8 cellular contexts compared by ENCODE assay signal in genomic region chr15:41917767-41918430, GRCh38. TPM values are rescaled to one million over a fixed set of nuclear protein-coding genes. Genes with fewer than 3 reads are reported as not detected.
DNase-seq lines count a peak whose midpoint lies in the region; ATAC-seq and TF ChIP-seq lines count a peak whose summit lies in the region.

No MANE protein-coding gene starts in this region.

- no peaks in the 10 kb centered on the region for H3K27me3 Mint-ChIP-seq in activated CD8-positive, alpha-beta T cell treated with anti-CD3 and anti-CD28 coated beads, Interleukin-2, amount 10 ng/mL, durations not matched to agents 7 days and 5 days (ENCODE audit: low read depth)
- H3K27me3 Mint-ChIP-seq in activated CD4-positive, alpha-beta T cell treated with anti-CD3 and anti-CD28 coated beads, Interleukin-2, amount 10 ng/mL, durations not matched to agents 7 days and 5 days, result no peaks in the 10 kb centered on the region

- DNase-seq in A172 (ENCODE audit: low spot score) (peak; percentile 78), HT1080 (ENCODE audit: low read depth) (peak; percentile 86), body of pancreas (peak; percentile 69 to 85 (median 82)), islet precursor cell (peak; percentile 65), NCI-H2081 (lab: John Stamatoyannopoulos, UW) (no peak)
- DNase-seq in activated CD8-positive, alpha-beta T cell treated with anti-CD3 and anti-CD28 coated beads, Interleukin-2, amount 10 ng/mL, durations not matched to agents 7 days and 5 days, result no peak
- DNase-seq in activated CD4-positive, alpha-beta T cell treated with anti-CD3 and anti-CD28 coated beads, Interleukin-2, amount 10 ng/mL, durations not matched to agents 7 days and 5 days, result no peak

- H3K27me3 ChIP-seq in body of pancreas, result no peaks in the 10 kb centered on the region

- no peaks in the 10 kb centered on the region for H3K9me3 Mint-ChIP-seq in activated CD8-positive, alpha-beta T cell treated with anti-CD3 and anti-CD28 coated beads, Interleukin-2, amount 10 ng/mL, durations not matched to agents 7 days and 5 days (ENCODE audit: insufficient read depth)
- no peaks in the 10 kb centered on the region for H3K9me3 Mint-ChIP-seq in activated CD4-positive, alpha-beta T cell treated with anti-CD3 and anti-CD28 coated beads, Interleukin-2, amount 10 ng/mL, durations not matched to agents 7 days and 5 days

- H3K36me3 ChIP-seq in body of pancreas (replicated peaks in 1 of 2; ENCODE audit: insufficient read depth in 1 of 2, low read depth in 2 of 2), result no peaks in the 10 kb centered on the region

- no peak overlapping the region for H3K4me3 ChIP-seq in body of pancreas

- TF ChIP-seq CTCF in body of pancreas (IDR thresholded peaks at IDR 0.05), result no peak

- H3K27ac ChIP-seq in body of pancreas, result peak overlapping the region; percentile 83 to 92 (median 86)

- peaks cover 4% of the 10 kb centered on the region for H3K36me3 Mint-ChIP-seq in activated CD8-positive, alpha-beta T cell treated with anti-CD3 and anti-CD28 coated beads, Interleukin-2, amount 10 ng/mL, durations not matched to agents 7 days and 5 days (ENCODE audit: low read depth)
- H3K36me3 Mint-ChIP-seq in activated CD4-positive, alpha-beta T cell treated with anti-CD3 and anti-CD28 coated beads, Interleukin-2, amount 10 ng/mL, durations not matched to agents 7 days and 5 days (ENCODE audit: low read depth), result peaks cover 10% of the 10 kb centered on the region

- peaks cover 94% of the 10 kb centered on the region for H3K4me1 ChIP-seq in body of pancreas

- POLR2A ChIA-PET in activated CD8-positive, alpha-beta T cell treated with anti-CD3 and anti-CD28 coated beads, Interleukin-2, amount 10 ng/mL, durations not matched to agents 7 days and 5 days (lab: Charles Lee), result no interaction called here
- POLR2A ChIA-PET in activated CD4-positive, alpha-beta T cell treated with anti-CD3 and anti-CD28 coated beads, Interleukin-2, amount 10 ng/mL, durations not matched to agents 7 days and 5 days (lab: Charles Lee), result no interaction called here

- CTCF ChIA-PET in activated CD8-positive, alpha-beta T cell treated with anti-CD3 and anti-CD28 coated beads, Interleukin-2, amount 10 ng/mL, durations not matched to agents 7 days and 5 days (lab: Charles Lee), result no interaction called here
- CTCF ChIA-PET in activated CD4-positive, alpha-beta T cell treated with anti-CD3 and anti-CD28 coated beads, Interleukin-2, amount 10 ng/mL, durations not matched to agents 7 days and 5 days (lab: Charles Lee), result interaction anchor here (0.8 kb wide), 1 partner anchor 71 kb away, joined by 3 read pairs; no protein-coding TSS in a partner anchor

- peak in 2 of 3 donors; percentile 40 to 52 for TF ChIP-seq POLR2A in body of pancreas (IDR thresholded peaks at IDR 0.05)

- H3K4me1 Mint-ChIP-seq in activated CD8-positive, alpha-beta T cell treated with anti-CD3 and anti-CD28 coated beads, Interleukin-2, amount 10 ng/mL, durations not matched to agents 7 days and 5 days (ENCODE audit: low read depth), result peaks cover 21% of the 10 kb centered on the region
- peaks cover 32% of the 10 kb centered on the region for H3K4me1 Mint-ChIP-seq in activated CD4-positive, alpha-beta T cell treated with anti-CD3 and anti-CD28 coated beads, Interleukin-2, amount 10 ng/mL, durations not matched to agents 7 days and 5 days

- no peaks in the 10 kb centered on the region for H3K9me3 ChIP-seq in body of pancreas

- no peak overlapping the region for H3K27ac Mint-ChIP-seq in activated CD8-positive, alpha-beta T cell treated with anti-CD3 and anti-CD28 coated beads, Interleukin-2, amount 10 ng/mL, durations not matched to agents 7 days and 5 days
- H3K27ac Mint-ChIP-seq in activated CD4-positive, alpha-beta T cell treated with anti-CD3 and anti-CD28 coated beads, Interleukin-2, amount 10 ng/mL, durations not matched to agents 7 days and 5 days, result no peak overlapping the region

- H3K4me3 Mint-ChIP-seq in activated CD8-positive, alpha-beta T cell treated with anti-CD3 and anti-CD28 coated beads, Interleukin-2, amount 10 ng/mL, durations not matched to agents 7 days and 5 days, result no peak overlapping the region
- no peak overlapping the region for H3K4me3 Mint-ChIP-seq in activated CD4-positive, alpha-beta T cell treated with anti-CD3 and anti-CD28 coated beads, Interleukin-2, amount 10 ng/mL, durations not matched to agents 7 days and 5 days

- ATAC-seq in body of pancreas (peak; percentile 61), HG03097 (IDR thresholded peaks at IDR 0.05; ENCODE audit: low FRiP score, unreplicated experiment) (no peak)
- no peak for ATAC-seq in activated CD8-positive, alpha-beta T cell treated with anti-CD3 and anti-CD28 coated beads, Interleukin-2, amount 10 ng/mL, durations not matched to agents 7 days and 5 days

- WGBS in body of pancreas, 2 donors, result 33 to 39% methylated on average over 10 of the region's 10 CpGs

- intact Hi-C loops in body of pancreas (cut with DNase I), result no loop called here

RNA-seq across cellular contexts. Expression of gene SPTBN5, which starts 24.0 kb away (rescaled TPM):
- total RNA-seq in A172 (2014; rRNA removed; shearing (Covaris generic)), result 0.16 and 0.22 TPM in 2 replicates
- 2.3 and 3.9 TPM in 2 replicates for total RNA-seq in HT1080 (2014; rRNA removed; shearing (Covaris generic))
- polyA plus RNA-seq in HT1080 (2015; cell fraction: cytosol; rRNA removed), result 0.53 and 0.55 TPM in 2 replicates
- 8.3 and 10.4 TPM in 2 replicates for polyA plus RNA-seq in HT1080 (2015; cell fraction: nucleus; rRNA removed)
- 1 to 10 TPM in 1 of 2 donors, under 1 TPM in 1; 0.52 to 3.0 TPM for total RNA-seq in body of pancreas
- under 1 TPM; 0.16 to 0.21 TPM for total RNA-seq in activated CD8-positive, alpha-beta T cell treated with anti-CD3 and anti-CD28 coated beads, Interleukin-2, amount 10 ng/mL, durations not matched to agents 7 days and 5 days
- 1 to 10 TPM; 1.2 to 1.5 TPM for total RNA-seq in activated CD4-positive, alpha-beta T cell treated with anti-CD3 and anti-CD28 coated beads, Interleukin-2, amount 10 ng/mL, durations not matched to agents 7 days and 5 days

RNA-seq across cellular contexts. Expression of gene EHD4, which starts 54.5 kb away (rescaled TPM):
- 15.4 and 15.5 TPM in 2 replicates for total RNA-seq in A172 (2014; rRNA removed; shearing (Covaris generic))
- total RNA-seq in HT1080 (2014; rRNA removed; shearing (Covaris generic)), result 50.9 and 58.9 TPM in 2 replicates
- 66.6 and 72.9 TPM in 2 replicates for polyA plus RNA-seq in HT1080 (2015; cell fraction: cytosol; rRNA removed)
- polyA plus RNA-seq in HT1080 (2015; cell fraction: nucleus; rRNA removed), result 68.7 and 73.4 TPM in 2 replicates
- 10 to 100 TPM; 13.8 to 16.9 TPM for total RNA-seq in body of pancreas
- total RNA-seq in activated CD8-positive, alpha-beta T cell treated with anti-CD3 and anti-CD28 coated beads, Interleukin-2, amount 10 ng/mL, durations not matched to agents 7 days and 5 days, result 1 to 10 TPM; 6.9 to 8.0 TPM
- total RNA-seq in activated CD4-positive, alpha-beta T cell treated with anti-CD3 and anti-CD28 coated beads, Interleukin-2, amount 10 ng/mL, durations not matched to agents 7 days and 5 days, result 10 to 100 TPM; 14.5 TPM

Comparison
In these comparisons a context has a peak if more than half of its experiments do, and no peak if none do; other contexts are left out.
1. DNase-seq: peak in A172 (single experiment), HT1080 (single experiment), body of pancreas (4 of 4) and islet precursor cell (single experiment); none in activated CD8-positive, alpha-beta T cell treated with anti-CD3 and anti-CD28 coated beads, Interleukin-2, amount 10 ng/mL, durations not matched to agents 7 days and 5 days (single experiment), activated CD4-positive, alpha-beta T cell treated with anti-CD3 and anti-CD28 coated beads, Interleukin-2, amount 10 ng/mL, durations not matched to agents 7 days and 5 days (single experiment) and NCI-H2081 (0 of 2).